In the genomic region with DNA sequence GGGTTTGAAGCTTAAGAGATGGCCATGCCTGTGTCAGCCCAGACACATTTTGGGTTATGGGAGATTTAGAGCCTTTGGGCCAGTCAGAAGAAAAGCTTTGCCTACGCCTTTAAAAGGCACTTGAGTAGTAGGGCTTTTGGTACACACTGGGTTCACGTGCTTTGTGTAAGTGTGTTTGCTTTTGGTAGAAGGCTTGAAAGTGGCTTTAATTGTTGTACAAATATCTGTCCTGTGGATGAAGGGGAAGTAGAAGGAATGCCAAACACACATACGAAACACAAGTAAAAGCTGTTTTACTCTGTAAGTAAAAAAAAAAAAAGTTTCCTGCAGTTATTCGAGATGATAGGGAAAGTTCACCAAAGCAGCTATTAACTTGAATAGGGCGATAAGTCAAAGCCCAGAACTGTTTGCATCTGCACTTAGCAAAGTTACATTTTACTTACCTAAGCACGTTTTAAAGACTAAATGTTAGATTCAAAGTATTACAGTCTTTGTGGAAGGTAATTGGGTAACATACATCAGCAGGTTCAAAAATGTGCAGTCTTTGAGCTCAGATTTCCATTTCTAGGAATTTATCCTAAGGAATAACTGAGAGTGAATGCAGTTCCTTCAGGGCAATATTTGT, we compare ENCODE assay signal across 27 cellular contexts.
DNase-seq lines count a peak whose midpoint lies in the region; ATAC-seq, FAIRE-seq and TF ChIP-seq lines count a peak whose summit lies in the region.
"Had no signal": no experiment of that assay in that cellular context is flagged by ENCODE, and none has a peak within 500 bp of the region (broad histone marks: within the 10 kb centered on the region; RNA-seq: fewer than 3 reads in every experiment).

No MANE protein-coding gene starts in this region.

- TF ChIP-seq EP300 in HepG2 (IDR thresholded peaks at IDR 0.05; ENCODE audit: low read depth in 2 of 2, low read length in 2 of 2) (peak in 1 of 2 experiments; percentile 96; a peak in 2 of 4 replicates), HepG2 (CRISPR knock-in tag; IDR thresholded peaks at IDR 0.05; ENCODE audit: borderline replicate concordance) (peak; percentile 92)

- H2BK15ac ChIP-seq in H9 (ENCODE audit: low read depth, low read length) = no peak overlapping the region; the same call in 1 of the 2 replicates

- no peak overlapping the region for H3K4ac ChIP-seq in H9 (ENCODE audit: low read depth, low read length)

- H3K36me3 ChIP-seq in HepG2 (replicated peaks in 1 of 2; ENCODE audit: control insufficient read depth in 1 of 2, insufficient read depth in 2 of 2, low read length in 2 of 2) = peaks cover 17 to 56% of the 10 kb centered on the region in 2 experiments
- peaks cover 0 to 62% (median 29%) of the 10 kb centered on the region in 4 donors for H3K36me3 ChIP-seq in right lobe of liver
- peaks cover 28% of the 10 kb centered on the region for H3K36me3 ChIP-seq in brain microvascular endothelial cell (replicated peaks)

- POLR2A ChIA-PET in HepG2 (lab: Yijun Ruan, JAX) = interaction anchor here (0.8 to 2.4 kb wide), 5 partner anchors 58 to 342 kb away, joined by 3 to 7 read pairs (median 3); partner anchors contain the start of genes HDLBP, SEPTIN2 and STK25

- FAIRE-seq in HepG2 (lab: Jason Lieb, UNC) = peak; percentile 97
- FAIRE-seq: A549, keratinocyte had no signal

- H2BK12ac ChIP-seq in H9 (ENCODE audit: insufficient read length, low read depth, low read length) = no peak overlapping the region

- H2BK120ac ChIP-seq in H9 (ENCODE audit: low read depth, low read length, poor library complexity, severe bottlenecking) = no peak overlapping the region

- no peak overlapping the region for H3K4me3 Mint-ChIP-seq in H9
- H3K4me3 Mint-ChIP-seq in activated naive CD8-positive, alpha-beta T cell treated with anti-CD3 and anti-CD28 coated beads, Interleukin-2, amount 50 U/mL, for 24 hours = no peak overlapping the region
- no peak overlapping the region for H3K4me3 Mint-ChIP-seq in type B pancreatic cell
- H3K4me3 Mint-ChIP-seq: activated CD4-positive, alpha-beta memory T cell treated with anti-CD3 and anti-CD28 coated beads, Interleukin-2, amount 10 ng/mL, durations not matched to agents 7 days and 5 days; B cell; CD8-positive, alpha-beta memory T cell; HFFc6; IgD-negative memory B cell; neural crest cell; stimulated activated naive CD8-positive, alpha-beta T cell treated with anti-CD3 and anti-CD28 coated beads, Interleukin-15, amount 100 ng/mL, for 72 hours had no signal

- ATAC-seq in HepG2 = peak; percentile 95
- no peak for ATAC-seq in right lobe of liver
- no peak for ATAC-seq in activated naive CD8-positive, alpha-beta T cell treated with anti-CD3 and anti-CD28 coated beads, Interleukin-2, amount 50 U/mL, for 24 hours
- ATAC-seq: A549; sciatic nerve; stimulated activated naive CD8-positive, alpha-beta T cell treated with anti-CD3 and anti-CD28 coated beads, Interleukin-15, amount 100 ng/mL, for 72 hours had no signal

- peak; percentile 94 for DNase-seq in HepG2 (ENCODE audit: low spot score)
- DNase-seq in right lobe of liver = no peak
- peak; percentile 14 for DNase-seq in NCI-H2196 treated with DMSO at 0.1 percent for 48 hours (lab: John Stamatoyannopoulos, UW; ENCODE audit: unreplicated experiment)
- peak; percentile 5 for DNase-seq in SHP77 treated with DMSO at 0.1 percent for 48 hours (lab: John Stamatoyannopoulos, UW)
- DNase-seq in H9 = no peak
- no peak for DNase-seq in activated naive CD8-positive, alpha-beta T cell treated with anti-CD3 and anti-CD28 coated beads, Interleukin-2, amount 50 U/mL, for 24 hours
- no peak for DNase-seq in type B pancreatic cell (ENCODE audit: extremely low spot score, unreplicated experiment)
- DNase-seq in brain microvascular endothelial cell = no peak
- DNase-seq: activated CD4-positive, alpha-beta memory T cell treated with anti-CD3 and anti-CD28 coated beads, Interleukin-2, amount 10 ng/mL, durations not matched to agents 7 days and 5 days; activated CD4-positive, CD25-positive, alpha-beta regulatory T cell; activated gamma-delta T cell treated with Interleukin-2 at 50 U/mL for 16 hours; CD8-positive, alpha-beta memory T cell; DND-41; HFFc6; mammary epithelial cell; NCI-H1694; NCI-H526; posterior cingulate gyrus; stimulated activated naive CD8-positive, alpha-beta T cell treated with anti-CD3 and anti-CD28 coated beads, Interleukin-15, amount 100 ng/mL, for 72 hours; T-helper 9 cell; transverse colon had no signal

- no peak overlapping the region for H4K8ac ChIP-seq in H9 (replicated peaks; ENCODE audit: insufficient read length, low read depth, low read length)

- H2AK5ac ChIP-seq in H9 (ENCODE audit: insufficient read length, low read length) = no peak overlapping the region

- no peak overlapping the region for H4K5ac ChIP-seq in H9 (ENCODE audit: insufficient read length, low read depth, low read length)

- H3K9me3 Mint-ChIP-seq in H9 = peaks cover 0 to 6% of the 10 kb centered on the region in 2 experiments; a peak in 1 of 5 replicates
- no peaks in the 10 kb centered on the region for H3K9me3 Mint-ChIP-seq in activated naive CD8-positive, alpha-beta T cell treated with anti-CD3 and anti-CD28 coated beads, Interleukin-2, amount 50 U/mL, for 24 hours
- no peaks in the 10 kb centered on the region for H3K9me3 Mint-ChIP-seq in type B pancreatic cell
- H3K9me3 Mint-ChIP-seq: activated CD4-positive, alpha-beta memory T cell treated with anti-CD3 and anti-CD28 coated beads, Interleukin-2, amount 10 ng/mL, durations not matched to agents 7 days and 5 days; CD8-positive, alpha-beta memory T cell; HFFc6; IgD-negative memory B cell; stimulated activated naive CD8-positive, alpha-beta T cell treated with anti-CD3 and anti-CD28 coated beads, Interleukin-15, amount 100 ng/mL, for 72 hours had no signal

- H3K9ac ChIP-seq in HepG2 (ENCODE audit: insufficient read depth, low read depth, low read length) (0 out of 2 replicates have a peak overlapping the region, but pooled peaks have one; percentile 6), H9 (ENCODE audit: extremely low read depth, insufficient read length, low read length) (no peak overlapping the region)

- intact Hi-C loops in HepG2 (cut with micrococcal nuclease; ENCODE audit: unreplicated experiment) = loop anchor here (2.0 kb wide), 2 partner anchors 14 to 76 kb away; partner anchors contain the start of gene FARP2
- intact Hi-C loops in right lobe of liver (cut with DNase I) = no loop called here

- CTCF ChIA-PET in HepG2 (lab: Yijun Ruan, JAX; ENCODE audit: low intra/inter-chr PET ratio, low total read pairs) = no interaction called here

- no peak overlapping the region for H3K18ac ChIP-seq in H9 (ENCODE audit: insufficient read length, low read depth, low read length)

- H3K4me3 ChIP-seq in HepG2 (replicated peaks in 1 of 3; ENCODE audit: insufficient read depth in 1 of 3, low read depth in 2 of 3, low read length in 3 of 3) (no peak overlapping the region; a peak in 1 of 6 replicates), right lobe of liver (no peak overlapping the region), brain microvascular endothelial cell (ENCODE audit: low read depth, low read length) (no peak overlapping the region)
- H3K4me3 ChIP-seq: A549, transverse colon had no signal

- H2AFZ ChIP-seq in HepG2 (ENCODE audit: low read length) = no peak overlapping the region
- no peak overlapping the region for H2AFZ ChIP-seq in H9 (ENCODE audit: low read length)

- H3K9me3 ChIP-seq in HepG2 (ENCODE audit: low read length) = no peaks in the 10 kb centered on the region
- H3K9me3 ChIP-seq in right lobe of liver = no peaks in the 10 kb centered on the region
- H3K9me3 ChIP-seq in H9 (ENCODE audit: control insufficient read depth, low read depth, low read length) = no peaks in the 10 kb centered on the region
- H3K9me3 ChIP-seq: transverse colon had no signal

- no peaks in the 10 kb centered on the region for H3K4me1 Mint-ChIP-seq in H9
- no peaks in the 10 kb centered on the region for H3K4me1 Mint-ChIP-seq in activated naive CD8-positive, alpha-beta T cell treated with anti-CD3 and anti-CD28 coated beads, Interleukin-2, amount 50 U/mL, for 24 hours
- no peaks in the 10 kb centered on the region for H3K4me1 Mint-ChIP-seq in type B pancreatic cell (ENCODE audit: unreplicated experiment)
- H3K4me1 Mint-ChIP-seq: activated CD4-positive, alpha-beta memory T cell treated with anti-CD3 and anti-CD28 coated beads, Interleukin-2, amount 10 ng/mL, durations not matched to agents 7 days and 5 days; B cell; CD8-positive, alpha-beta memory T cell; IgD-negative memory B cell; neural crest cell; stimulated activated naive CD8-positive, alpha-beta T cell treated with anti-CD3 and anti-CD28 coated beads, Interleukin-15, amount 100 ng/mL, for 72 hours had no signal

- H3K23ac ChIP-seq in H9 (ENCODE audit: insufficient read length, low read depth, low read length) = no peak overlapping the region

- peak overlapping the region in 1 of 3 experiments; percentile 2; a peak in 1 of 7 replicates for H3K27ac Mint-ChIP-seq in H9
- no peak overlapping the region for H3K27ac Mint-ChIP-seq in activated naive CD8-positive, alpha-beta T cell treated with anti-CD3 and anti-CD28 coated beads, Interleukin-2, amount 50 U/mL, for 24 hours
- no peak overlapping the region for H3K27ac Mint-ChIP-seq in type B pancreatic cell
- H3K27ac Mint-ChIP-seq: activated CD4-positive, alpha-beta memory T cell treated with anti-CD3 and anti-CD28 coated beads, Interleukin-2, amount 10 ng/mL, durations not matched to agents 7 days and 5 days; B cell; CD8-positive, alpha-beta memory T cell; HFFc6; IgD-negative memory B cell; stimulated activated naive CD8-positive, alpha-beta T cell treated with anti-CD3 and anti-CD28 coated beads, Interleukin-15, amount 100 ng/mL, for 72 hours had no signal

- no peak for TF ChIP-seq POLR2A in HepG2 (IDR thresholded peaks at IDR 0.05; ENCODE audit: insufficient read depth in 1 of 2, low read depth in 2 of 2, low read length in 2 of 2)
- no peak for TF ChIP-seq POLR2A in right lobe of liver (IDR thresholded peaks at IDR 0.05)

- no peak overlapping the region for H4K91ac ChIP-seq in H9 (ENCODE audit: insufficient read length, low read depth, low read length)

- H4K20me1 ChIP-seq in HepG2 (ENCODE audit: insufficient read depth, low read length) = no peaks in the 10 kb centered on the region; the same call in 1 of the 2 replicates
- H4K20me1 ChIP-seq in H9 (ENCODE audit: control insufficient read depth, insufficient read depth, insufficient read length) = no peaks in the 10 kb centered on the region

- H3K27me3 Mint-ChIP-seq in H9 (ENCODE audit: low read depth) (no peaks in the 10 kb centered on the region), type B pancreatic cell (no peaks in the 10 kb centered on the region)
- H3K27me3 Mint-ChIP-seq in activated naive CD8-positive, alpha-beta T cell treated with anti-CD3 and anti-CD28 coated beads, Interleukin-2, amount 50 U/mL, for 24 hours = no peaks in the 10 kb centered on the region
- H3K27me3 Mint-ChIP-seq: activated CD4-positive, alpha-beta memory T cell treated with anti-CD3 and anti-CD28 coated beads, Interleukin-2, amount 10 ng/mL, durations not matched to agents 7 days and 5 days; B cell; CD8-positive, alpha-beta memory T cell; IgD-negative memory B cell; stimulated activated naive CD8-positive, alpha-beta T cell treated with anti-CD3 and anti-CD28 coated beads, Interleukin-15, amount 100 ng/mL, for 72 hours had no signal

- H3K27ac ChIP-seq in HepG2 (ENCODE audit: extremely low read length, insufficient read depth, low read length) = peak overlapping the region; percentile 66
- no peak overlapping the region for H3K27ac ChIP-seq in right lobe of liver
- H3K27ac ChIP-seq in H9 (ENCODE audit: insufficient read length, low read depth, low read length) = no peak overlapping the region
- no peak overlapping the region for H3K27ac ChIP-seq in brain microvascular endothelial cell
- H3K27ac ChIP-seq: A549, transverse colon had no signal

- TF ChIP-seq CTCF in HepG2 (CRISPR knock-in tag; IDR thresholded peaks at IDR 0.05) (no peak), right lobe of liver (IDR thresholded peaks at IDR 0.05) (no peak), H9 (conservative IDR thresholded peaks at IDR 0.05) (no peak), type B pancreatic cell (conservative IDR thresholded peaks at IDR 0.05) (no peak), brain microvascular endothelial cell (IDR thresholded peaks at IDR 0.05; ENCODE audit: low read depth, low read length, missing control alignments) (no peak)

- BruUV-seq in HepG2 (replicated peaks; lab: Mats Ljungman, UMichigan) = no TSS peak

- H3K79me2 ChIP-seq in HepG2 (ENCODE audit: insufficient read depth, low read length) (no peaks in the 10 kb centered on the region), H9 (ENCODE audit: insufficient read depth, low read length) (no peaks in the 10 kb centered on the region)

- H3K14ac ChIP-seq in H9 (ENCODE audit: insufficient read depth, low read length) = no peak overlapping the region

- H3K27me3 ChIP-seq in HepG2 (ENCODE audit: control insufficient read depth in 1 of 2, insufficient read depth in 2 of 2, low read length in 2 of 2) (no peaks in the 10 kb centered on the region), right lobe of liver (no peaks in the 10 kb centered on the region), H9 (ENCODE audit: insufficient read depth, low read length) (no peaks in the 10 kb centered on the region), brain microvascular endothelial cell (replicated peaks) (no peaks in the 10 kb centered on the region)
- H3K27me3 ChIP-seq: transverse colon had no signal

- no peak overlapping the region for H3K56ac ChIP-seq in H9 (ENCODE audit: insufficient read length, low read depth, low read length)

- no peaks in the 10 kb centered on the region for H3K23me2 ChIP-seq in H9 (ENCODE audit: insufficient read length, low read depth, low read length, poor library complexity, severe bottlenecking)

- H3K36me3 Mint-ChIP-seq in H9 (ENCODE audit: insufficient read depth in 1 of 3, low read depth in 3 of 3) (peaks cover 37 to 63% (median 50%) of the 10 kb centered on the region in 3 experiments), type B pancreatic cell (peaks cover 26% of the 10 kb centered on the region)
- H3K36me3 Mint-ChIP-seq in activated naive CD8-positive, alpha-beta T cell treated with anti-CD3 and anti-CD28 coated beads, Interleukin-2, amount 50 U/mL, for 24 hours (ENCODE audit: low read depth) = peaks cover 56% of the 10 kb centered on the region

- no peak for TF ChIP-seq RAD21 in HepG2 (CRISPR knock-in tag; IDR thresholded peaks at IDR 0.05)

- H3K4me2 ChIP-seq in HepG2 (ENCODE audit: low read depth, low read length) = peak overlapping the region; percentile 52
- no peak overlapping the region for H3K4me2 ChIP-seq in H9 (ENCODE audit: insufficient read depth, insufficient read length, low read length)
- H3K4me2 ChIP-seq: A549 had no signal

- no peak overlapping the region for H3T11ph ChIP-seq in H9 (ENCODE audit: low read length)

- 3% methylated on average over 6 of the region's 6 CpGs for WGBS in HepG2 (ENCODE audit: low lambda C conversion rate)
- WGBS in right lobe of liver (ENCODE audit: insufficient coverage, low coverage, low lambda C conversion rate, missing lambda C conversion rate) = 75% methylated on average over 4 of the region's 6 CpGs
- no CpG with 5 or more reads among the region's 6 CpGs for WGBS in H9 (ENCODE audit: extremely low coverage, insufficient read length, low lambda C conversion rate)

- H2BK5ac ChIP-seq in H9 (ENCODE audit: insufficient read length, low read length) = no peak overlapping the region

- H3K4me1 ChIP-seq in HepG2 (ENCODE audit: insufficient read depth, low read length) (peaks cover 28% of the 10 kb centered on the region), right lobe of liver (no peaks in the 10 kb centered on the region), H9 (ENCODE audit: insufficient read depth, low read length) (no peaks in the 10 kb centered on the region)
- H3K4me1 ChIP-seq: A549, transverse colon had no signal

- no peaks in the 10 kb centered on the region for H3K79me1 ChIP-seq in H9 (ENCODE audit: insufficient read depth, low read depth, low read length, poor library complexity, severe bottlenecking)

- in situ Hi-C loops in HepG2 (cut with HindIII; ENCODE audit: extremely low pct_ligation_motif_present, low pct_unique_long_range_greater_than_20kb) (no loop called here), brain microvascular endothelial cell (cut with HindIII; ENCODE audit: low pct_ligation_motif_present, low sequenced_read_pairs) (no loop called here)

- no peak overlapping the region for H2BK20ac ChIP-seq in H9 (ENCODE audit: low read depth, low read length, poor library complexity, severe bottlenecking)

Comparison
In these comparisons a context has a peak if more than half of its experiments do, and no peak if none do; other contexts are left out.
1. DNase-seq: peak in HepG2 (single experiment), NCI-H2196 treated with DMSO at 0.1 percent for 48 hours (single experiment) and SHP77 treated with DMSO at 0.1 percent for 48 hours (single experiment); none in right lobe of liver (0 of 3), H9 (single experiment), activated naive CD8-positive, alpha-beta T cell treated with anti-CD3 and anti-CD28 coated beads, Interleukin-2, amount 50 U/mL, for 24 hours (single experiment), type B pancreatic cell (single experiment) and brain microvascular endothelial cell (single experiment).